Comparison of ENCODE assay signal across 8 cellular contexts in the genomic region with DNA sequence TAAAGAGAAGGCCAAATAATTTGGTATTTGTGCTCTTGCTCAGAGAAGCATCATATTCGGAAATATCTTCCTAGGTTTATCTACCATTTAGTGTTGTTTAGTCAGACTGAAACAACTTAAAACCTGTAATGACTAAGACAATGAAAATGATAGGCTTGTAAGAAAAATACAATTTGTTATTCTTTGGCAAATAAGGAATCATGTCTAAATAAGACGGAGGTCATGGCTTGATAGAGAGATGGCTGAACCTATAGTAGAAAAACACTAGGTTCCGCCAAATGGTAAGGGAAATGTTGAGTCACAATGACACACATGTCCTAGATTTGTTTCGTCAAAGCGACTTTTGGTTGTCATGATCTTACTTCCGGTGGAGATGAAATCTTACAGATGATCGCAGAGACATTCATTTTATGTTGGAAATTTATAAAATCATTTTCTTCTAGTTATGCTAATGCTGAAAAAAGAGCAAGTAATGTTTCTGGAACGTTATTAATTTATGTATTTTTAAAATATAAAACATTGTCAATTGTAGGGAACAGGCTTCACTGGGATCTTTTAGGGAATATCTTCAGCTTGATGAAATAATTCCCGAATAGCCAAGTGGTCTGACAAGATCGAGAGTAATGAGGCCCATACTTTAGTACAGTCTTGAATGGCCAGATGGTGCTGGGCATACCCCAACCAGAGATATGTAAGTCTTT. TPM values are rescaled to one million over a fixed set of nuclear protein-coding genes. Genes with fewer than 3 reads are reported as not detected.
DNase-seq lines count a peak whose midpoint lies in the region; ATAC-seq and TF ChIP-seq lines count a peak whose summit lies in the region.

No MANE protein-coding gene starts in this region.

- H3K9me3 Mint-ChIP-seq in CD14-positive monocyte, result peaks cover 0 to 11% (median 4%) of the 10 kb centered on the region in 7 donors
- no peaks in the 10 kb centered on the region for H3K9me3 Mint-ChIP-seq in activated T-cell treated with anti-CD3 and anti-CD28 coated beads, Interleukin-2, amount 50 U/mL, for 72 hours

- H3K36me3 Mint-ChIP-seq in CD14-positive monocyte, result peaks cover 56 to 61% of the 10 kb centered on the region in 2 donors
- H3K36me3 Mint-ChIP-seq in activated T-cell treated with anti-CD3 and anti-CD28 coated beads, Interleukin-2, amount 50 U/mL, for 72 hours (ENCODE audit: insufficient read depth in 2 of 2), result peaks cover 16 to 35% of the 10 kb centered on the region in 2 donors

- peak; percentile 25 to 35 for ATAC-seq in activated T-cell treated with anti-CD3 and anti-CD28 coated beads, Interleukin-2, amount 50 U/mL, for 72 hours (replicated peaks in 1 of 2)
- ATAC-seq in right lobe of liver (peak in 2 of 4 donors; percentile 19 to 24), GM19328 (IDR thresholded peaks at IDR 0.05; ENCODE audit: unreplicated experiment) (no peak), GM19035 (IDR thresholded peaks at IDR 0.05; ENCODE audit: unreplicated experiment) (no peak)

- WGBS in right lobe of liver (ENCODE audit: insufficient coverage, low coverage, low lambda C conversion rate, missing lambda C conversion rate), result 47% methylated on average over 10 of the region's 10 CpGs

- peak overlapping the region; percentile 90 to 99 for H3K4me3 Mint-ChIP-seq in CD14-positive monocyte
- peak overlapping the region; percentile 87 to 92 for H3K4me3 Mint-ChIP-seq in activated T-cell treated with anti-CD3 and anti-CD28 coated beads, Interleukin-2, amount 50 U/mL, for 72 hours

- H3K27ac ChIP-seq in HL-60 (replicated peaks) (peak overlapping the region; percentile 99), right lobe of liver (peak overlapping the region; percentile 48 to 94 (median 77))

- H3K4me1 ChIP-seq in right lobe of liver, result no peaks in the 10 kb centered on the region

- no peaks in the 10 kb centered on the region for H3K36me3 ChIP-seq in right lobe of liver

- no peaks in the 10 kb centered on the region for H3K27me3 ChIP-seq in HL-60 (ENCODE audit: insufficient read depth, poor library complexity, severe bottlenecking)
- no peaks in the 10 kb centered on the region for H3K27me3 ChIP-seq in right lobe of liver

- H3K9me3 ChIP-seq in right lobe of liver, result no peaks in the 10 kb centered on the region

- H3K4me3 ChIP-seq in HL-60 (replicated peaks; ENCODE audit: insufficient read depth, low read length) (peak overlapping the region; percentile 55), right lobe of liver (peak overlapping the region; percentile 16 to 46 (median 37))

- TF ChIP-seq CTCF in CD14-positive monocyte (IDR thresholded peaks at IDR 0.05) (no peak), HL-60 (IDR thresholded peaks at IDR 0.05; ENCODE audit: insufficient read depth, low read length) (no peak), right lobe of liver (IDR thresholded peaks at IDR 0.05) (no peak)

- peaks cover 55% of the 10 kb centered on the region for H3K4me1 Mint-ChIP-seq in CD14-positive monocyte
- H3K4me1 Mint-ChIP-seq in activated T-cell treated with anti-CD3 and anti-CD28 coated beads, Interleukin-2, amount 50 U/mL, for 72 hours (ENCODE audit: low read depth), result peaks cover 77% of the 10 kb centered on the region

- H3K27ac Mint-ChIP-seq in CD14-positive monocyte, result peak overlapping the region; percentile 97 to 100 (median 99)
- H3K27ac Mint-ChIP-seq in activated T-cell treated with anti-CD3 and anti-CD28 coated beads, Interleukin-2, amount 50 U/mL, for 72 hours, result peak overlapping the region; percentile 98

- DNase-seq in CD14-positive monocyte (ENCODE audit: low spot score), result no peak
- DNase-seq in HL-60 (ENCODE audit: low read depth in 1 of 2, low spot score in 1 of 2), result no peak
- peak; percentile 49 to 67 for DNase-seq in activated T-cell treated with anti-CD3 and anti-CD28 coated beads, Interleukin-2, amount 50 U/mL, for 72 hours
- no peak for DNase-seq in right lobe of liver
- no peak for DNase-seq in posterior cingulate gyrus
- no peak for DNase-seq in NK-92 (lab: John Stamatoyannopoulos, UW; ENCODE audit: unreplicated experiment)

- H3K27me3 Mint-ChIP-seq in CD14-positive monocyte (ENCODE audit: low read depth in 3 of 3), result peaks cover 0 to 2% (median 2%) of the 10 kb centered on the region in 3 donors
- H3K27me3 Mint-ChIP-seq in activated T-cell treated with anti-CD3 and anti-CD28 coated beads, Interleukin-2, amount 50 U/mL, for 72 hours (ENCODE audit: low read depth), result no peaks in the 10 kb centered on the region

- peak; percentile 67 for TF ChIP-seq POLR2A in right lobe of liver (IDR thresholded peaks at IDR 0.05)

- intact Hi-C loops in CD14-positive monocyte (cut with micrococcal nuclease) (loop anchor here (1.0 to 2.0 kb wide), 3 partner anchors 28 to 44 kb away; no protein-coding TSS in a partner anchor), right lobe of liver (cut with DNase I) (no loop called here), posterior cingulate gyrus (cut with DNase I) (no loop called here)

RNA-seq across cellular contexts. Expression of a gene that starts 1.0 kb away (rescaled TPM):
- 1,000 to 10,000 TPM; 1,724 to 1,859 TPM for polyA plus RNA-seq in CD14-positive monocyte
- total RNA-seq in activated T-cell treated with anti-CD3 and anti-CD28 coated beads, Interleukin-2, amount 50 U/mL, for 72 hours, result 100 to 1,000 TPM; 439 to 902 TPM
- 10 to 100 TPM; 20.0 to 95.1 (median 31.9) TPM for total RNA-seq in right lobe of liver

RNA-seq across cellular contexts. Expression of a gene that starts 35.0 kb away (rescaled TPM):
- polyA plus RNA-seq in CD14-positive monocyte, result 10 to 100 TPM; 42.1 to 58.3 TPM
- total RNA-seq in activated T-cell treated with anti-CD3 and anti-CD28 coated beads, Interleukin-2, amount 50 U/mL, for 72 hours, result 10 to 100 TPM; 39.0 to 39.1 TPM
- total RNA-seq in right lobe of liver, result 10 to 100 TPM; 13.3 to 24.7 (median 19.3) TPM

Comparison
In these comparisons a context has a peak if more than half of its experiments do, and no peak if none do; other contexts are left out.
1. DNase-seq: peak in activated T-cell treated with anti-CD3 and anti-CD28 coated beads, Interleukin-2, amount 50 U/mL, for 72 hours (2 of 2); none in CD14-positive monocyte (single experiment), HL-60 (0 of 2), right lobe of liver (0 of 3), posterior cingulate gyrus (0 of 10) and NK-92 (single experiment).
2. ATAC-seq: peak in activated T-cell treated with anti-CD3 and anti-CD28 coated beads, Interleukin-2, amount 50 U/mL, for 72 hours (2 of 2); none in GM19328 (single experiment) and GM19035 (single experiment).
3. RNA of a gene that starts 1.0 kb away (total RNA-seq): 439 to 902 TPM in activated T-cell treated with anti-CD3 and anti-CD28 coated beads, Interleukin-2, amount 50 U/mL, for 72 hours; 20.0 to 95.1 TPM in right lobe of liver; every median in the first group is over 4 times any median in the second.
4. intact Hi-C loops: an anchor here in CD14-positive monocyte (1.0 to 2.0 kb wide); none called in right lobe of liver and posterior cingulate gyrus.